ENCODE assay signal across 12 cellular contexts in the genomic region with DNA sequence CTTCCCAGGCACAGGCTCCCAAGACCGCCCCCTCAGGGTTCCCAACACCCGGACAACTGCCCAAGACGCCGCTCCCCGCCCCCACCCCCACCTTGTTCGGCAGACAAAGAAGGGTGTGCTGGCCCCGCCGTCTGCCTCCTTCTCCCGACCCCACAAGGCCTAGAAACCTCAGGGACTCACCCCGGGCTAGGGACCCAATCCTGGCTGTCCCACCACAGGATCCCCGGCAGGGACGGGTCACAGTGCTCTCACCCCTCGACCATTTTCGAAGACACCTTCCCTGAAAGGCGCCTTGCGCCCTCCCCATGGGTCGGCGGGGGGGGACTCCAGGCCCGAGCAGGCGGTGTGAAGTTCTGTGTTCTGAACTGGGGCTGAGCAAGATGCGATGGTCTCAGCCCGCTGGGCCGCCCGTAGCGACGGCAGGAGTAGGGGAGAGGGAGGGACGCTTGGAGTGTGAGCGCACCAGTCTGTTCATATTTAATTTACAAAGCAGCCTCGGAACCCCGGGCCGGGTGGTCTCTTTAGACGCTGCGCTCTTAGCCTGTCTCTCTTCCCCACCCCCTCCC. TPM values are rescaled to one million over a fixed set of nuclear protein-coding genes. Genes with fewer than 3 reads are reported as not detected.
DNase-seq lines count a peak whose midpoint lies in the region; ATAC-seq, FAIRE-seq and TF ChIP-seq lines count a peak whose summit lies in the region.
"Had no signal": no experiment of that assay in that cellular context is flagged by ENCODE, and none has a peak within 500 bp of the region (broad histone marks: within the 10 kb centered on the region; RNA-seq: fewer than 3 reads in every experiment).

No MANE protein-coding gene starts in this region.

- no peak overlapping the region for H2BK5ac ChIP-seq in mesendoderm (ENCODE audit: low read length)

- peak overlapping the region; percentile 24 for H3K27ac Mint-ChIP-seq in activated B cell treated with CpG ODN at 0.5 μM for 24 hours
- H3K27ac Mint-ChIP-seq: progenitor cell of endocrine pancreas had no signal

- ATAC-seq in A549, result no peak
- ATAC-seq in activated B cell treated with CpG ODN at 0.5 μM for 24 hours (ENCODE audit: low read depth), result no peak
- ATAC-seq in HG02981 (IDR thresholded peaks at IDR 0.05; ENCODE audit: unreplicated experiment), result no peak

- peaks cover 48% of the 10 kb centered on the region for H3K27me3 Mint-ChIP-seq in activated B cell treated with CpG ODN at 0.5 μM for 24 hours

- in situ Hi-C loops in GM13977 (cut with MboI; ENCODE audit: low pct_unique_long_range_greater_than_20kb, low sequenced_read_pairs, unreplicated experiment), result no loop called here

- H3K4me3 Mint-ChIP-seq in activated B cell treated with CpG ODN at 0.5 μM for 24 hours, result peak overlapping the region; percentile 57

- H2BK120ac ChIP-seq in mesendoderm (ENCODE audit: low read depth, low read length), result no peak overlapping the region

- no peaks in the 10 kb centered on the region for H3K9me3 ChIP-seq in A549

- CTCF ChIA-PET in A549 (lab: Yijun Ruan, JAX) (interaction anchor here (0.7 to 3.0 kb wide), 19 partner anchors 16 to 203 kb away, joined by 3 to 38 read pairs (median 4); a partner anchor contains a TSS), activated B cell treated with CpG ODN at 0.5 μM for 24 hours (lab: Charles Lee) (interaction anchor here (1.5 kb wide), 1 partner anchor 193 kb away, joined by 6 read pairs; no protein-coding TSS in a partner anchor), GM10248 (lab: Yijun Ruan, JAX) (interaction anchor here (0.7 to 5.6 kb wide), 14 partner anchors 9 to 1146 kb away, joined by 3 to 78 read pairs (median 4); no protein-coding TSS in a partner anchor)

- peaks cover 57% of the 10 kb centered on the region for H3K4me1 Mint-ChIP-seq in activated B cell treated with CpG ODN at 0.5 μM for 24 hours

- no peak for FAIRE-seq in A549 (lab: Jason Lieb, UNC)
- FAIRE-seq: islet of Langerhans had no signal

- peak overlapping the region; percentile 25 for H3K9ac ChIP-seq in mesendoderm (ENCODE audit: low read length)

- intact Hi-C loops in activated B cell treated with CpG ODN at 0.5 μM for 24 hours (cut with micrococcal nuclease), result loop anchor here (1.0 to 5.0 kb wide), 2 partner anchors 7 to 828 kb away; a partner anchor contains a TSS

- no peaks in the 10 kb centered on the region for H3K36me3 Mint-ChIP-seq in activated B cell treated with CpG ODN at 0.5 μM for 24 hours (ENCODE audit: low read depth)

- peak overlapping the region; percentile 2 for H3K56ac ChIP-seq in mesendoderm (ENCODE audit: low read length)

- H3K4me1 ChIP-seq in A549, result peaks cover 20% of the 10 kb centered on the region; the same call in 2 of the 3 replicates
- H3K4me1 ChIP-seq in mesendoderm (ENCODE audit: control insufficient read depth, low read depth, low read length), result peaks cover 8% of the 10 kb centered on the region

- no peak overlapping the region for H2BK15ac ChIP-seq in mesendoderm (replicated peaks; ENCODE audit: low read depth)

- H3K27ac ChIP-seq in A549, result no peak overlapping the region; a peak in 1 of 6 replicates
- H3K27ac ChIP-seq in mesendoderm (ENCODE audit: low read depth, low read length), result no peak overlapping the region

- H3K4ac ChIP-seq in mesendoderm (ENCODE audit: low read depth, low read length), result no peak overlapping the region

- H3K18ac ChIP-seq in mesendoderm (ENCODE audit: low read length), result no peak overlapping the region

- DNase-seq in A549 (ENCODE audit: low read depth in 1 of 2, low spot score in 1 of 2), result no peak
- peak; percentile 30 for DNase-seq in GM13977 (ENCODE audit: low spot score)
- no peak for DNase-seq in activated B cell treated with CpG ODN at 0.5 μM for 24 hours
- no peak for DNase-seq in mesendoderm
- DNase-seq in GM10248 (ENCODE audit: extremely low spot score), result no peak
- no peak for DNase-seq in DMS153 treated with DMSO at 0.1 percent for 48 hours (lab: John Stamatoyannopoulos, UW; ENCODE audit: unreplicated experiment)
- DNase-seq in NCI-H510A (lab: John Stamatoyannopoulos, UW), result no peak
- DNase-seq: activated effector memory CD4-positive, alpha-beta T cell treated with Interleukin-2 at 50 U/mL for 16 hours; Karpas-422 had no signal

- no peak for TF ChIP-seq POLR2A in A549 (IDR thresholded peaks at IDR 0.05; ENCODE audit: low read length)

- TF ChIP-seq RAD21 in A549 (conservative IDR thresholded peaks at IDR 0.05 in 1 of 2, IDR thresholded peaks at IDR 0.05 in 1 of 2), result no peak

- H2AK5ac ChIP-seq in mesendoderm (ENCODE audit: low read length), result no peak overlapping the region

- peaks cover 48% of the 10 kb centered on the region for H3K27me3 ChIP-seq in mesendoderm (ENCODE audit: insufficient read depth, low read length, poor library complexity)

- H3K9me3 Mint-ChIP-seq in activated B cell treated with CpG ODN at 0.5 μM for 24 hours, result no peaks in the 10 kb centered on the region

- TF ChIP-seq EP300 in A549 (IDR thresholded peaks at IDR 0.05), result no peak

- H3K4me2 ChIP-seq in A549 (peak overlapping the region; percentile 88; the same call in 1 of the 3 replicates), mesendoderm (ENCODE audit: low read length) (peak overlapping the region; percentile 15)

- H3K79me2 ChIP-seq in mesendoderm (ENCODE audit: control insufficient read depth, insufficient read depth, low read length), result no peaks in the 10 kb centered on the region

- no peak overlapping the region for H3K23ac ChIP-seq in mesendoderm (ENCODE audit: low read length)

- H4K8ac ChIP-seq in mesendoderm (ENCODE audit: low read depth, low read length), result no peak overlapping the region

- TF ChIP-seq CTCF in A549 (IDR thresholded peaks at IDR 0.05), result no peak
- TF ChIP-seq CTCF in GM13977 (IDR thresholded peaks at IDR 0.05; ENCODE audit: extremely low read depth, insufficient read depth, missing control alignments), result no peak
- no peak for TF ChIP-seq CTCF in activated B cell treated with CpG ODN at 0.5 μM for 24 hours (IDR thresholded peaks at IDR 0.05)
- no peak for TF ChIP-seq CTCF in GM10248 (IDR thresholded peaks at IDR 0.05; ENCODE audit: control extremely low read depth, extremely low read depth, low read depth, missing control alignments)

- H3K79me1 ChIP-seq in mesendoderm (ENCODE audit: low read length), result no peaks in the 10 kb centered on the region

- H3K4me3 ChIP-seq in A549, result no peak overlapping the region
- H3K4me3 ChIP-seq in mesendoderm (ENCODE audit: low read length), result no peak overlapping the region

- POLR2A ChIA-PET in A549 (lab: Yijun Ruan, JAX), result interaction anchor here (1.3 kb wide), 1 partner anchor 49 kb away, joined by 4 read pairs; no protein-coding TSS in a partner anchor
- POLR2A ChIA-PET in activated B cell treated with CpG ODN at 0.5 μM for 24 hours (lab: Charles Lee), result no interaction called here
- POLR2A ChIA-PET in GM10248 (lab: Yijun Ruan, JAX), result no interaction called here

- H4K5ac ChIP-seq in mesendoderm (ENCODE audit: low read length), result no peak overlapping the region

- H3K36me3 ChIP-seq in mesendoderm (ENCODE audit: control insufficient read depth, insufficient read depth, low read length), result no peaks in the 10 kb centered on the region

- WGBS in A549 (ENCODE audit: missing lambda C conversion rate), result 95% methylated on average over 12 of the region's 33 CpGs
- WGBS in mesendoderm (ENCODE audit: extremely low coverage, insufficient coverage, low lambda C conversion rate), result no CpG with 5 or more reads among the region's 33 CpGs

TF ChIP-seq in A549, 52 proteins besides CTCF, POLR2A, EP300 and RAD21 (continues in another document):
- TF ChIP-seq, protein P1, sequence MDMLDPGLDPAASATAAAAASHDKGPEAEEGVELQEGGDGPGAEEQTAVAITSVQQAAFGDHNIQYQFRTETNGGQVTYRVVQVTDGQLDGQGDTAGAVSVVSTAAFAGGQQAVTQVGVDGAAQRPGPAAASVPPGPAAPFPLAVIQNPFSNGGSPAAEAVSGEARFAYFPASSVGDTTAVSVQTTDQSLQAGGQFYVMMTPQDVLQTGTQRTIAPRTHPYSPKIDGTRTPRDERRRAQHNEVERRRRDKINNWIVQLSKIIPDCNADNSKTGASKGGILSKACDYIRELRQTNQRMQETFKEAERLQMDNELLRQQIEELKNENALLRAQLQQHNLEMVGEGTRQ (IDR thresholded peaks at IDR 0.05), result no peak
- TF ChIP-seq HOXB13 (CRISPR knock-in tag; IDR thresholded peaks at IDR 0.05; ENCODE audit: low read depth) (no peak), POLR2AphosphoS2 (conservative IDR thresholded peaks at IDR 0.05; ENCODE audit: low read length) (no peak), CHD4 (IDR thresholded peaks at IDR 0.05; ENCODE audit: borderline replicate concordance) (no peak), ZSCAN20 (CRISPR knock-in tag; IDR thresholded peaks at IDR 0.05) (no peak), MYC (IDR thresholded peaks at IDR 0.05; ENCODE audit: borderline replicate concordance, low read length) (no peak), ZNF302 (CRISPR knock-in tag; IDR thresholded peaks at IDR 0.05) (no peak), ESRRA (IDR thresholded peaks at IDR 0.05; ENCODE audit: borderline replicate concordance, low read length) (no peak)

RNA-seq across cellular contexts. Expression of a gene that starts 1.5 kb away (rescaled TPM):
- polyA plus RNA-seq in A549 (2011; rRNA removed) (0.03 and 0.12 TPM in 2 replicates), A549 (2017; fragmentation: RNase III; extraction: RNeasy Plus Mini Kit Qiagen cat#74134 plus additional on column Dnase treatment) (0.10 to 0.25 TPM (median 0.17 TPM) in 3 replicates)
- 0.04 and 0.11 TPM in 2 replicates for polyA plus RNA-seq in A549 (2012; cell fraction: cytosol; rRNA removed)
- polyA plus RNA-seq in A549 (2012; cell fraction: nucleus; rRNA removed), result 0.15 and 0.32 TPM in 2 replicates
- 0.17 TPM in 1 of 2 replicates, not detected in the other for polyA minus RNA-seq in A549 (2011; rRNA and poly(A)+ RNA removed)
- total RNA-seq in activated B cell treated with CpG ODN at 0.5 μM for 24 hours, result not detected in 2 replicates
- polyA plus RNA-seq in mesendoderm (2013, experiment 1 of 2), result 0.28 TPM
- polyA plus RNA-seq in mesendoderm (2013, experiment 2 of 2), result 0.21 TPM

RNA-seq across cellular contexts. Expression of a gene that starts 44.6 kb away (rescaled TPM):
- polyA plus RNA-seq in A549 (2011; rRNA removed), result 0.10 and 0.28 TPM in 2 replicates
- 0.11 and 0.17 TPM in 2 replicates for polyA plus RNA-seq in A549 (2012; cell fraction: cytosol; rRNA removed)
- polyA plus RNA-seq in A549 (2012; cell fraction: nucleus; rRNA removed), result 0.59 and 1.1 TPM in 2 replicates
- 0.25 to 0.43 TPM (median 0.30 TPM) in 3 replicates for polyA plus RNA-seq in A549 (2017; fragmentation: RNase III; extraction: RNeasy Plus Mini Kit Qiagen cat#74134 plus additional on column Dnase treatment)
- polyA minus RNA-seq in A549 (2011; rRNA and poly(A)+ RNA removed), result 0.12 TPM in 1 of 2 replicates, not detected in the other
- not detected in 2 replicates for total RNA-seq in activated B cell treated with CpG ODN at 0.5 μM for 24 hours
- polyA plus RNA-seq in mesendoderm (2013, experiment 1 of 2), result 1.2 TPM
- 0.84 TPM for polyA plus RNA-seq in mesendoderm (2013, experiment 2 of 2)
- total RNA-seq: progenitor cell of endocrine pancreas had no signal

RNA-seq across cellular contexts. Expression of a gene that starts 46.5 kb away (rescaled TPM):
- polyA plus RNA-seq in A549 (2011; rRNA removed) (0.03 and 0.07 TPM in 2 replicates), A549 (2017; fragmentation: RNase III; extraction: RNeasy Plus Mini Kit Qiagen cat#74134 plus additional on column Dnase treatment) (0.05 TPM in 1 of 3 replicates, not detected in the others)
- 0.01 TPM in 1 of 2 replicates, not detected in the other for polyA plus RNA-seq in A549 (2012; cell fraction: cytosol; rRNA removed)
- 0.01 and 0.09 TPM in 2 replicates for polyA plus RNA-seq in A549 (2012; cell fraction: nucleus; rRNA removed)
- not detected in 2 replicates for polyA minus RNA-seq in A549 (2011; rRNA and poly(A)+ RNA removed)
- not detected in 2 replicates for total RNA-seq in activated B cell treated with CpG ODN at 0.5 μM for 24 hours
- 0.20 TPM for polyA plus RNA-seq in mesendoderm (2013, experiment 1 of 2)
- 0.45 TPM for polyA plus RNA-seq in mesendoderm (2013, experiment 2 of 2)
